In genomic region chr6:140897804-140898573, GRCh38 we compare ENCODE assay signal across 14 cellular contexts.
A peak's percentile ranks its signal among the peaks of the same experiment; 100 is the strongest.
DNase-seq lines count a peak whose midpoint lies in the region; ATAC-seq and TF ChIP-seq lines count a peak whose summit lies in the region.
"Had no signal": no experiment of that assay in that cellular context is flagged by ENCODE, and none has a peak within 500 bp of the region (broad histone marks: within the 10 kb centered on the region; RNA-seq: fewer than 3 reads in every experiment).

No MANE protein-coding gene starts in this region.

- peak; percentile 92 for ATAC-seq in upper lobe of right lung
- no peak for ATAC-seq in HG03442 (IDR thresholded peaks at IDR 0.05; ENCODE audit: unreplicated experiment)
- no peak for ATAC-seq in HG03342 (IDR thresholded peaks at IDR 0.05; ENCODE audit: unreplicated experiment)
- ATAC-seq: A549; natural killer cell; stimulated activated naive CD8-positive, alpha-beta T cell treated with anti-CD3 and anti-CD28 coated beads, Interleukin-15, amount 100 ng/mL, for 72 hours had no signal

- no peak for TF ChIP-seq CTCF in mammary epithelial cell (conservative IDR thresholded peaks at IDR 0.05 in 1 of 2, IDR thresholded peaks at IDR 0.05 in 1 of 2; ENCODE audit: extremely low read depth in 1 of 2, insufficient read depth in 1 of 2, low read depth in 1 of 2, low read length in 2 of 2)
- TF ChIP-seq CTCF in MCF 10A (IDR thresholded peaks at IDR 0.05; ENCODE audit: unreplicated experiment): no peak
- no peak for TF ChIP-seq CTCF in OCI-LY1 (IDR thresholded peaks at IDR 0.05; ENCODE audit: low read length)
- TF ChIP-seq CTCF in esophagus muscularis mucosa (IDR thresholded peaks at IDR 0.05): no peak
- TF ChIP-seq CTCF in upper lobe of right lung (IDR thresholded peaks at IDR 0.05): no peak

- H3K9ac ChIP-seq in mammary epithelial cell (ENCODE audit: insufficient read depth, low read length) (no peak overlapping the region), OCI-LY1 (ENCODE audit: low read length) (no peak overlapping the region)

- no peaks in the 10 kb centered on the region for H4K20me1 ChIP-seq in mammary epithelial cell (ENCODE audit: insufficient read depth, low read length)
- no peaks in the 10 kb centered on the region for H4K20me1 ChIP-seq in OCI-LY1 (ENCODE audit: insufficient read depth, low read length)

- H3K27me3 ChIP-seq in mammary epithelial cell (ENCODE audit: insufficient read depth, low read length): no peaks in the 10 kb centered on the region
- no peaks in the 10 kb centered on the region for H3K27me3 ChIP-seq in OCI-LY1 (ENCODE audit: insufficient read depth, low read length)
- no peaks in the 10 kb centered on the region for H3K27me3 ChIP-seq in esophagus muscularis mucosa
- no peaks in the 10 kb centered on the region for H3K27me3 ChIP-seq in upper lobe of right lung
- H3K27me3 ChIP-seq: brain microvascular endothelial cell had no signal

- H3K4me1 Mint-ChIP-seq in MCF 10A (ENCODE audit: insufficient read depth, unreplicated experiment): no peaks in the 10 kb centered on the region
- no peaks in the 10 kb centered on the region for H3K4me1 Mint-ChIP-seq in activated CD4-positive, alpha-beta T cell treated with anti-CD3 and anti-CD28 coated beads, Interleukin-2, amount 10 ng/mL, durations not matched to agents 24 days and 14 days
- H3K4me1 Mint-ChIP-seq: natural killer cell; stimulated activated naive CD8-positive, alpha-beta T cell treated with anti-CD3 and anti-CD28 coated beads, Interleukin-15, amount 100 ng/mL, for 72 hours had no signal

- H3K4me3 ChIP-seq in mammary epithelial cell (replicated peaks in 1 of 3; ENCODE audit: insufficient read depth in 1 of 3, low read depth in 2 of 3, low read length in 3 of 3) (no peak overlapping the region), OCI-LY1 (ENCODE audit: low read depth, low read length, poor library complexity, severe bottlenecking) (peak overlapping the region; percentile 28), esophagus muscularis mucosa (peak overlapping the region in 3 of 4 donors; percentile 2 to 29 (median 5)), upper lobe of right lung (peak overlapping the region; percentile 26)
- H3K4me3 ChIP-seq: A549 had no signal

- no peaks in the 10 kb centered on the region for H3K9me2 ChIP-seq in OCI-LY1 (ENCODE audit: low read depth, low read length)

- no TSS peak for BruUV-seq in mammary epithelial cell (replicated peaks; lab: Mats Ljungman, UMichigan)
- BruUV-seq in MCF 10A (replicated peaks; lab: Mats Ljungman, UMichigan): no TSS peak

- no peak for DNase-seq in mammary epithelial cell
- no peak for DNase-seq in MCF 10A (ENCODE audit: unreplicated experiment)
- no peak for DNase-seq in esophagus muscularis mucosa (ENCODE audit: extremely low spot score)
- peak; percentile 70 for DNase-seq in upper lobe of right lung
- no peak for DNase-seq in activated CD4-positive, alpha-beta T cell treated with anti-CD3 and anti-CD28 coated beads, Interleukin-2, amount 10 ng/mL, durations not matched to agents 24 days and 14 days
- DNase-seq: activated T-cell treated with anti-CD3 and anti-CD28 coated beads, Interleukin-2, amount 50 U/mL, for 24 hours; brain microvascular endothelial cell; natural killer cell; stimulated activated naive CD8-positive, alpha-beta T cell treated with anti-CD3 and anti-CD28 coated beads, Interleukin-15, amount 100 ng/mL, for 72 hours had no signal

- no peak for TF ChIP-seq EP300 in esophagus muscularis mucosa (IDR thresholded peaks at IDR 0.05)

- no peaks in the 10 kb centered on the region for H3F3A ChIP-seq in OCI-LY1 (ENCODE audit: insufficient read depth, low read length)

- 69% methylated on average over 7 of the region's 8 CpGs for WGBS in mammary epithelial cell (ENCODE audit: low coverage, missing lambda C conversion rate)
- WGBS in esophagus muscularis mucosa: 78% methylated on average over 8 of the region's 8 CpGs

- no peak overlapping the region for H3K4me3 Mint-ChIP-seq in MCF 10A (ENCODE audit: unreplicated experiment)
- H3K4me3 Mint-ChIP-seq in activated CD4-positive, alpha-beta T cell treated with anti-CD3 and anti-CD28 coated beads, Interleukin-2, amount 10 ng/mL, durations not matched to agents 24 days and 14 days: no peak overlapping the region
- H3K4me3 Mint-ChIP-seq: activated T-cell treated with anti-CD3 and anti-CD28 coated beads, Interleukin-2, amount 50 U/mL, for 24 hours; natural killer cell; stimulated activated naive CD8-positive, alpha-beta T cell treated with anti-CD3 and anti-CD28 coated beads, Interleukin-15, amount 100 ng/mL, for 72 hours had no signal

- dilution Hi-C loops in mammary epithelial cell (cut with HindIII; ENCODE audit: low sequenced_read_pairs): no loop called here

- no peaks in the 10 kb centered on the region for H3K27me3 Mint-ChIP-seq in MCF 10A (ENCODE audit: insufficient read depth, unreplicated experiment)
- no peaks in the 10 kb centered on the region for H3K27me3 Mint-ChIP-seq in activated CD4-positive, alpha-beta T cell treated with anti-CD3 and anti-CD28 coated beads, Interleukin-2, amount 10 ng/mL, durations not matched to agents 24 days and 14 days

- no peak for TF ChIP-seq POLR2A in esophagus muscularis mucosa (IDR thresholded peaks at IDR 0.05; ENCODE audit: low read depth)

- CTCF ChIA-PET in mammary epithelial cell (lab: Charles Lee; ENCODE audit: low non-redundant PET): no interaction called here
- CTCF ChIA-PET in MCF 10A (lab: Yijun Ruan, JAX): no interaction called here

- H3K36me3 Mint-ChIP-seq in MCF 10A (ENCODE audit: insufficient read depth, unreplicated experiment): no peaks in the 10 kb centered on the region
- H3K36me3 Mint-ChIP-seq in activated CD4-positive, alpha-beta T cell treated with anti-CD3 and anti-CD28 coated beads, Interleukin-2, amount 10 ng/mL, durations not matched to agents 24 days and 14 days (ENCODE audit: low read depth): no peaks in the 10 kb centered on the region
- H3K36me3 Mint-ChIP-seq: natural killer cell had no signal

- in situ Hi-C loops in mammary epithelial cell (cut with MboI; ENCODE audit: low sequenced_read_pairs in 2 of 2): no loop called here

- no peak overlapping the region for H3K27ac Mint-ChIP-seq in MCF 10A (ENCODE audit: low read depth, unreplicated experiment)
- H3K27ac Mint-ChIP-seq in activated CD4-positive, alpha-beta T cell treated with anti-CD3 and anti-CD28 coated beads, Interleukin-2, amount 10 ng/mL, durations not matched to agents 24 days and 14 days: no peak overlapping the region
- H3K27ac Mint-ChIP-seq: activated T-cell treated with anti-CD3 and anti-CD28 coated beads, Interleukin-2, amount 50 U/mL, for 24 hours; natural killer cell; stimulated activated naive CD8-positive, alpha-beta T cell treated with anti-CD3 and anti-CD28 coated beads, Interleukin-15, amount 100 ng/mL, for 72 hours had no signal

- intact Hi-C loops in mammary epithelial cell (cut with micrococcal nuclease) (no loop called here), MCF 10A (cut with micrococcal nuclease) (no loop called here), esophagus muscularis mucosa (cut with DNase I) (no loop called here), upper lobe of right lung (cut with DNase I) (no loop called here)
- intact Hi-C loops in activated CD4-positive, alpha-beta T cell treated with anti-CD3 and anti-CD28 coated beads, Interleukin-2, amount 10 ng/mL, durations not matched to agents 24 days and 14 days (cut with micrococcal nuclease): no loop called here

- H3K9me3 Mint-ChIP-seq in MCF 10A (ENCODE audit: unreplicated experiment): peaks cover 9% of the 10 kb centered on the region
- peaks cover 5% of the 10 kb centered on the region for H3K9me3 Mint-ChIP-seq in activated CD4-positive, alpha-beta T cell treated with anti-CD3 and anti-CD28 coated beads, Interleukin-2, amount 10 ng/mL, durations not matched to agents 24 days and 14 days

- H3K9me3 ChIP-seq in mammary epithelial cell (replicated peaks; ENCODE audit: insufficient read depth, low read length): no peaks in the 10 kb centered on the region
- H3K9me3 ChIP-seq in OCI-LY1 (ENCODE audit: low read length): peaks cover 12% of the 10 kb centered on the region; the same call in 1 of the 2 replicates
- H3K9me3 ChIP-seq in esophagus muscularis mucosa: peaks cover 0 to 7% (median 0%) of the 10 kb centered on the region in 4 donors
- no peaks in the 10 kb centered on the region for H3K9me3 ChIP-seq in upper lobe of right lung
- H3K9me3 ChIP-seq: A549 had no signal

- H2AFZ ChIP-seq in mammary epithelial cell (ENCODE audit: low read depth, low read length) (peak overlapping the region; percentile 39), OCI-LY1 (ENCODE audit: low read length) (no peak overlapping the region)

- H3K4me1 ChIP-seq in mammary epithelial cell (ENCODE audit: insufficient read depth, low read length): no peaks in the 10 kb centered on the region
- H3K4me1 ChIP-seq in OCI-LY1 (ENCODE audit: insufficient read depth, low read length, severe bottlenecking): no peaks in the 10 kb centered on the region
- no peaks in the 10 kb centered on the region for H3K4me1 ChIP-seq in esophagus muscularis mucosa
- no peaks in the 10 kb centered on the region for H3K4me1 ChIP-seq in upper lobe of right lung
- H3K4me1 ChIP-seq: A549 had no signal

- H3K27ac ChIP-seq in mammary epithelial cell (ENCODE audit: insufficient read depth, low read depth, low read length): no peak overlapping the region
- no peak overlapping the region for H3K27ac ChIP-seq in OCI-LY1 (ENCODE audit: low read depth, low read length, poor library complexity, severe bottlenecking)
- H3K27ac ChIP-seq in esophagus muscularis mucosa (replicated peaks in 1 of 4): no peak overlapping the region
- no peak overlapping the region for H3K27ac ChIP-seq in upper lobe of right lung
- H3K27ac ChIP-seq: A549, brain microvascular endothelial cell, epithelial cell of prostate had no signal

- H3K36me3 ChIP-seq in mammary epithelial cell (ENCODE audit: insufficient read depth, low read length): no peaks in the 10 kb centered on the region
- no peaks in the 10 kb centered on the region for H3K36me3 ChIP-seq in OCI-LY1 (ENCODE audit: insufficient read depth, low read length)
- no peaks in the 10 kb centered on the region for H3K36me3 ChIP-seq in esophagus muscularis mucosa
- no peaks in the 10 kb centered on the region for H3K36me3 ChIP-seq in upper lobe of right lung
- H3K36me3 ChIP-seq: brain microvascular endothelial cell had no signal

- no peaks in the 10 kb centered on the region for H3K79me2 ChIP-seq in mammary epithelial cell (ENCODE audit: insufficient read depth, low read length)
- H3K79me2 ChIP-seq in OCI-LY1 (ENCODE audit: insufficient read depth, low read length): no peaks in the 10 kb centered on the region

- H3K4me2 ChIP-seq in mammary epithelial cell (ENCODE audit: insufficient read depth, low read depth, low read length): no peak overlapping the region
- H3K4me2 ChIP-seq in OCI-LY1 (ENCODE audit: low read length): no peak overlapping the region
- H3K4me2 ChIP-seq: A549 had no signal

- POLR2A ChIA-PET in MCF 10A (lab: Yijun Ruan, JAX): no interaction called here

Comparison
In these comparisons a context has a peak if more than half of its experiments do, and no peak if none do; other contexts are left out.
1. H3K4me3 ChIP-seq: peak in OCI-LY1 (single experiment), esophagus muscularis mucosa (3 of 4) and upper lobe of right lung (single experiment); none in mammary epithelial cell (0 of 3).